ENCODE assay signal across 12 cellular contexts in genomic region chr20:17875981-17876385, GRCh38.
DNase-seq lines count a peak whose midpoint lies in the region; ATAC-seq, FAIRE-seq and TF ChIP-seq lines count a peak whose summit lies in the region.
"Had no signal": no experiment of that assay in that cellular context is flagged by ENCODE, and none has a peak within 500 bp of the region (broad histone marks: within the 10 kb centered on the region; RNA-seq: fewer than 3 reads in every experiment).

No MANE protein-coding gene starts in this region.

- H3K36me3 ChIP-seq in gastroesophageal sphincter (no peaks in the 10 kb centered on the region), pancreas (no peaks in the 10 kb centered on the region)

- H3K4me1 Mint-ChIP-seq in naive thymus-derived CD8-positive, alpha-beta T cell, result peaks cover 8 to 49% (median 15%) of the 10 kb centered on the region in 4 donors

- TF ChIP-seq CTCF in 22Rv1 (IDR thresholded peaks at IDR 0.05) (no peak), gastroesophageal sphincter (IDR thresholded peaks at IDR 0.05) (no peak), pancreas (IDR thresholded peaks at IDR 0.05) (no peak)

- no peak for FAIRE-seq in pancreas (lab: Jason Lieb, UNC)
- FAIRE-seq: colon had no signal

- H3K27me3 ChIP-seq in gastroesophageal sphincter, result no peaks in the 10 kb centered on the region
- H3K27me3 ChIP-seq in pancreas, result no peaks in the 10 kb centered on the region

- ATAC-seq in SK-N-SH treated with all-trans-retinoic acid at 6 μM for 48 hours (peak; percentile 9), gastroesophageal sphincter (no peak), pancreas (no peak), HG02798 (IDR thresholded peaks at IDR 0.05; ENCODE audit: poor library complexity, unreplicated experiment) (no peak), HG03280 (IDR thresholded peaks at IDR 0.05; ENCODE audit: unreplicated experiment) (no peak)
- ATAC-seq in naive thymus-derived CD8-positive, alpha-beta T cell, result no peak
- ATAC-seq in activated CD4-positive, CD25-positive, alpha-beta regulatory T cell treated with anti-CD3 and anti-CD28 coated beads, Interleukin-2, amount 50 U/mL, for 24 hours, result no peak

- H3K4me1 ChIP-seq in gastroesophageal sphincter (peaks cover 9 to 45% (median 31%) of the 10 kb centered on the region in 3 donors), pancreas (peaks cover 25 to 35% (median 27%) of the 10 kb centered on the region in 3 donors)

- intact Hi-C loops in pancreas (cut with DNase I), result no loop called here

- H3K27ac Mint-ChIP-seq in naive thymus-derived CD8-positive, alpha-beta T cell, result no peak overlapping the region
- H3K27ac Mint-ChIP-seq: activated naive CD4-positive, alpha-beta T cell treated with anti-CD3 and anti-CD28 coated beads, Interleukin-2, amount 10 ng/mL, durations not matched to agents 7 days and 5 days had no signal

- H3K9me3 Mint-ChIP-seq in naive thymus-derived CD8-positive, alpha-beta T cell, result no peaks in the 10 kb centered on the region

- no peak overlapping the region for H3K4me3 Mint-ChIP-seq in naive thymus-derived CD8-positive, alpha-beta T cell
- H3K4me3 Mint-ChIP-seq: activated naive CD4-positive, alpha-beta T cell treated with anti-CD3 and anti-CD28 coated beads, Interleukin-2, amount 10 ng/mL, durations not matched to agents 7 days and 5 days had no signal

- POLR2A ChIA-PET in naive thymus-derived CD8-positive, alpha-beta T cell (lab: Charles Lee), result no interaction called here

- H3K27ac ChIP-seq in 22Rv1, result peak overlapping the region; percentile 75
- peak overlapping the region in 3 of 4 donors; percentile 77 to 79 (median 78) for H3K27ac ChIP-seq in gastroesophageal sphincter
- peak overlapping the region; percentile 60 to 87 (median 76) for H3K27ac ChIP-seq in pancreas

- no peak for DNase-seq in pancreas
- no peak for DNase-seq in naive thymus-derived CD8-positive, alpha-beta T cell
- DNase-seq: activated CD4-positive, alpha-beta T cell treated with anti-CD3 and anti-CD28 coated beads, Interleukin-2, amount 50 U/mL, for 48 hours; activated naive CD4-positive, alpha-beta T cell treated with anti-CD3 and anti-CD28 coated beads, Interleukin-2, amount 10 ng/mL, durations not matched to agents 7 days and 5 days; T-helper 1 cell had no signal

- no peaks in the 10 kb centered on the region for H3K36me3 Mint-ChIP-seq in naive thymus-derived CD8-positive, alpha-beta T cell

- TF ChIP-seq POLR2A in gastroesophageal sphincter (IDR thresholded peaks at IDR 0.05), result no peak

- WGBS in gastroesophageal sphincter (ENCODE audit: low coverage in 1 of 2), 2 donors, result 20% methylated on average over 1 of the region's 10 CpGs; no CpG with 5 or more reads in 1 of the 2 donors
- WGBS in pancreas, 2 donors, result 45 to 52% methylated on average over 10 of the region's 10 CpGs

- H3K4me3 ChIP-seq in gastroesophageal sphincter (no peak overlapping the region), pancreas (no peak overlapping the region)

- peaks cover 0 to 35% (median 10%) of the 10 kb centered on the region in 5 donors for H3K27me3 Mint-ChIP-seq in naive thymus-derived CD8-positive, alpha-beta T cell

- H3K9me3 ChIP-seq in gastroesophageal sphincter (no peaks in the 10 kb centered on the region), pancreas (no peaks in the 10 kb centered on the region)

- TF ChIP-seq EP300 in gastroesophageal sphincter (IDR thresholded peaks at IDR 0.05), result no peak

TF ChIP-seq in SK-N-SH treated with all-trans-retinoic acid at 6 μM for 48 hours, 23 proteins besides CTCF, POLR2A, EP300 and RAD21:
- TF ChIP-seq, protein P1, sequence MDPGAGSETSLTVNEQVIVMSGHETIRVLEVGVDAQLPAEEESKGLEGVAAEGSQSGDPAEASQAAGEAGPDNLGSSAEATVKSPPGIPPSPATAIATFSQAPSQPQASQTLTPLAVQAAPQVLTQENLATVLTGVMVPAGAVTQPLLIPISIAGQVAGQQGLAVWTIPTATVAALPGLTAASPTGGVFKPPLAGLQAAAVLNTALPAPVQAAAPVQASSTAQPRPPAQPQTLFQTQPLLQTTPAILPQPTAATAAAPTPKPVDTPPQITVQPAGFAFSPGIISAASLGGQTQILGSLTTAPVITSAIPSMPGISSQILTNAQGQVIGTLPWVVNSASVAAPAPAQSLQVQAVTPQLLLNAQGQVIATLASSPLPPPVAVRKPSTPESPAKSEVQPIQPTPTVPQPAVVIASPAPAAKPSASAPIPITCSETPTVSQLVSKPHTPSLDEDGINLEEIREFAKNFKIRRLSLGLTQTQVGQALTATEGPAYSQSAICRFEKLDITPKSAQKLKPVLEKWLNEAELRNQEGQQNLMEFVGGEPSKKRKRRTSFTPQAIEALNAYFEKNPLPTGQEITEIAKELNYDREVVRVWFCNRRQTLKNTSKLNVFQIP (CRISPR knock-in tag; IDR thresholded peaks at IDR 0.05; ENCODE audit: borderline replicate concordance, low read depth), result no peak
- TF ChIP-seq, protein P2, sequence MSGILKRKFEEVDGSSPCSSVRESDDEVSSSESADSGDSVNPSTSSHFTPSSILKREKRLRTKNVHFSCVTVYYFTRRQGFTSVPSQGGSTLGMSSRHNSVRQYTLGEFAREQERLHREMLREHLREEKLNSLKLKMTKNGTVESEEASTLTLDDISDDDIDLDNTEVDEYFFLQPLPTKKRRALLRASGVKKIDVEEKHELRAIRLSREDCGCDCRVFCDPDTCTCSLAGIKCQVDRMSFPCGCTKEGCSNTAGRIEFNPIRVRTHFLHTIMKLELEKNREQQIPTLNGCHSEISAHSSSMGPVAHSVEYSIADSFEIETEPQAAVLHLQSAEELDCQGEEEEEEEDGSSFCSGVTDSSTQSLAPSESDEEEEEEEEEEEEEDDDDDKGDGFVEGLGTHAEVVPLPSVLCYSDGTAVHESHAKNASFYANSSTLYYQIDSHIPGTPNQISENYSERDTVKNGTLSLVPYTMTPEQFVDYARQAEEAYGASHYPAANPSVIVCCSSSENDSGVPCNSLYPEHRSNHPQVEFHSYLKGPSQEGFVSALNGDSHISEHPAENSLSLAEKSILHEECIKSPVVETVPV (CRISPR knock-in tag; IDR thresholded peaks at IDR 0.05), result no peak
- TF ChIP-seq ZC3H10 (CRISPR knock-in tag; IDR thresholded peaks at IDR 0.05) (no peak), ZFP30 (CRISPR knock-in tag; IDR thresholded peaks at IDR 0.05) (no peak), ZNF70 (CRISPR knock-in tag; IDR thresholded peaks at IDR 0.05) (no peak), ZFP3 (CRISPR knock-in tag; IDR thresholded peaks at IDR 0.05) (no peak), GLIS3 (CRISPR knock-in tag; IDR thresholded peaks at IDR 0.05) (no peak), BACH2 (CRISPR knock-in tag; IDR thresholded peaks at IDR 0.05; ENCODE audit: borderline replicate concordance) (no peak), TOX (CRISPR knock-in tag; IDR thresholded peaks at IDR 0.05; ENCODE audit: borderline replicate concordance) (no peak), TCF4 (CRISPR knock-in tag; IDR thresholded peaks at IDR 0.05; ENCODE audit: borderline replicate concordance) (no peak), ZNF8 (CRISPR knock-in tag; IDR thresholded peaks at IDR 0.05) (no peak), ESRRG (CRISPR knock-in tag; IDR thresholded peaks at IDR 0.05) (no peak), CSDC2 (CRISPR knock-in tag; IDR thresholded peaks at IDR 0.05) (no peak), RARB (CRISPR knock-in tag; IDR thresholded peaks at IDR 0.05) (no peak), ZNF565 (CRISPR knock-in tag; conservative IDR thresholded peaks at IDR 0.05; ENCODE audit: low read depth) (no peak)
- TF ChIP-seq, protein P3, sequence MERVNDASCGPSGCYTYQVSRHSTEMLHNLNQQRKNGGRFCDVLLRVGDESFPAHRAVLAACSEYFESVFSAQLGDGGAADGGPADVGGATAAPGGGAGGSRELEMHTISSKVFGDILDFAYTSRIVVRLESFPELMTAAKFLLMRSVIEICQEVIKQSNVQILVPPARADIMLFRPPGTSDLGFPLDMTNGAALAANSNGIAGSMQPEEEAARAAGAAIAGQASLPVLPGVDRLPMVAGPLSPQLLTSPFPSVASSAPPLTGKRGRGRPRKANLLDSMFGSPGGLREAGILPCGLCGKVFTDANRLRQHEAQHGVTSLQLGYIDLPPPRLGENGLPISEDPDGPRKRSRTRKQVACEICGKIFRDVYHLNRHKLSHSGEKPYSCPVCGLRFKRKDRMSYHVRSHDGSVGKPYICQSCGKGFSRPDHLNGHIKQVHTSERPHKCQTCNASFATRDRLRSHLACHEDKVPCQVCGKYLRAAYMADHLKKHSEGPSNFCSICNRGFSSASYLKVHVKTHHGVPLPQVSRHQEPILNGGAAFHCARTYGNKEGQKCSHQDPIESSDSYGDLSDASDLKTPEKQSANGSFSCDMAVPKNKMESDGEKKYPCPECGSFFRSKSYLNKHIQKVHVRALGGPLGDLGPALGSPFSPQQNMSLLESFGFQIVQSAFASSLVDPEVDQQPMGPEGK (CRISPR knock-in tag; IDR thresholded peaks at IDR 0.05; ENCODE audit: borderline replicate concordance), result no peak
- TF ChIP-seq, protein P4, sequence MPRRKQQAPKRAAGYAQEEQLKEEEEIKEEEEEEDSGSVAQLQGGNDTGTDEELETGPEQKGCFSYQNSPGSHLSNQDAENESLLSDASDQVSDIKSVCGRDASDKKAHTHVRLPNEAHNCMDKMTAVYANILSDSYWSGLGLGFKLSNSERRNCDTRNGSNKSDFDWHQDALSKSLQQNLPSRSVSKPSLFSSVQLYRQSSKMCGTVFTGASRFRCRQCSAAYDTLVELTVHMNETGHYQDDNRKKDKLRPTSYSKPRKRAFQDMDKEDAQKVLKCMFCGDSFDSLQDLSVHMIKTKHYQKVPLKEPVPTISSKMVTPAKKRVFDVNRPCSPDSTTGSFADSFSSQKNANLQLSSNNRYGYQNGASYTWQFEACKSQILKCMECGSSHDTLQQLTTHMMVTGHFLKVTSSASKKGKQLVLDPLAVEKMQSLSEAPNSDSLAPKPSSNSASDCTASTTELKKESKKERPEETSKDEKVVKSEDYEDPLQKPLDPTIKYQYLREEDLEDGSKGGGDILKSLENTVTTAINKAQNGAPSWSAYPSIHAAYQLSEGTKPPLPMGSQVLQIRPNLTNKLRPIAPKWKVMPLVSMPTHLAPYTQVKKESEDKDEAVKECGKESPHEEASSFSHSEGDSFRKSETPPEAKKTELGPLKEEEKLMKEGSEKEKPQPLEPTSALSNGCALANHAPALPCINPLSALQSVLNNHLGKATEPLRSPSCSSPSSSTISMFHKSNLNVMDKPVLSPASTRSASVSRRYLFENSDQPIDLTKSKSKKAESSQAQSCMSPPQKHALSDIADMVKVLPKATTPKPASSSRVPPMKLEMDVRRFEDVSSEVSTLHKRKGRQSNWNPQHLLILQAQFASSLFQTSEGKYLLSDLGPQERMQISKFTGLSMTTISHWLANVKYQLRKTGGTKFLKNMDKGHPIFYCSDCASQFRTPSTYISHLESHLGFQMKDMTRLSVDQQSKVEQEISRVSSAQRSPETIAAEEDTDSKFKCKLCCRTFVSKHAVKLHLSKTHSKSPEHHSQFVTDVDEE (CRISPR knock-in tag; IDR thresholded peaks at IDR 0.05), result no peak
